Comparison of ENCODE assay signal across 11 cellular contexts in the genomic region with DNA sequence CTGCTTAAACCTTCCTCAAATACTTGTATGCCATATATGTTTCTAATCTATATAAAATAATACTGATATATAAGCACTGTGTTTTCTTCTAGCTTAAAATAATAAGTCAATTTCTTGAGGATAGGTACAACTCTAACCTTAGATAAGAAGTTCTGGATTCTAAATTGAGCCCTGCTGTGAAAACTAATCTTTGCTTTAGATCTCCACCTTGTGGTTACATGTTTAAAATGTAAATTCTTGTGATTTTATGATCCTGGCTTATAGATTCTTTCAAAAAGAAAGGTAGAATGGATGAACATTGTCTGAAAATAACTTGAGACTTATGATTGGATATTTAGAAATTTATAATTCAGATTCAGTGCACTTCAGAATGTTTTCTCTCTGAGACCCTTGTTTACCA.
A peak's percentile ranks its signal among the peaks of the same experiment; 100 is the strongest.
DNase-seq lines count a peak whose midpoint lies in the region; ATAC-seq and TF ChIP-seq lines count a peak whose summit lies in the region.
"Had no signal": no experiment of that assay in that cellular context is flagged by ENCODE, and none has a peak within 500 bp of the region (broad histone marks: within the 10 kb centered on the region; RNA-seq: fewer than 3 reads in every experiment).

No MANE protein-coding gene starts in this region.

- peak; percentile 55 for TF ChIP-seq CTCF in C4-2B (conservative IDR thresholded peaks at IDR 0.05)
- no peak for TF ChIP-seq CTCF in HEK293 (tag by site-specific recombination; IDR thresholded peaks at IDR 0.05)
- TF ChIP-seq CTCF in RWPE1 (conservative IDR thresholded peaks at IDR 0.05; ENCODE audit: low read depth): peak; percentile 28; the same call in 1 of the 2 replicates

- DNase-seq in RWPE1 (ENCODE audit: low spot score) (peak; percentile 30), germinal center (ENCODE audit: low spot score) (peak; percentile 21), UCSD-AML1 (lab: John Stamatoyannopoulos, UW; ENCODE audit: unreplicated experiment) (no peak), cerebellar cortex (ENCODE audit: low spot score) (no peak)
- DNase-seq in activated T-cell treated with anti-CD3 and anti-CD28 coated beads, Interleukin-2, amount 50 U/mL, for 48 hours: no peak
- DNase-seq: GDM1; head of caudate nucleus; stimulated activated naive CD8-positive, alpha-beta T cell treated with anti-CD3 and anti-CD28 coated beads, Interleukin-15, Interleukin-2, amounts not matched to agents 100 U/mL and 50 U/mL, for 24 hours had no signal

- CTCF ChIA-PET in HEK293 (lab: Yijun Ruan, JAX) (interaction anchor here (0.6 to 3.8 kb wide), 10 partner anchors 13 to 1041 kb away, joined by 3 to 17 read pairs (median 4); no protein-coding TSS in a partner anchor), RWPE1 (lab: Yijun Ruan, JAX) (interaction anchor here (0.6 kb wide), 2 partner anchors 400 to 488 kb away, joined by 3 to 4 read pairs; no protein-coding TSS in a partner anchor)

- H3K4me1 ChIP-seq in HEK293 (ENCODE audit: control insufficient read depth, insufficient read depth, low read length): no peaks in the 10 kb centered on the region

- H3K9me3 ChIP-seq in HEK293 (ENCODE audit: control insufficient read depth, insufficient read depth, low read depth, low read length): no peaks in the 10 kb centered on the region

- POLR2A ChIA-PET in HEK293 (lab: Yijun Ruan, JAX): no interaction called here
- POLR2A ChIA-PET in RWPE1 (lab: Yijun Ruan, JAX; ENCODE audit: low non-redundant PET): no interaction called here

- H3K4me3 ChIP-seq in HEK293 (ENCODE audit: low read depth, low read length): no peak overlapping the region

- no peaks in the 10 kb centered on the region for H3K36me3 ChIP-seq in HEK293 (ENCODE audit: control insufficient read depth in 2 of 2, insufficient read depth in 1 of 2, low read length in 2 of 2)

- no peak for ATAC-seq in HG03521 (IDR thresholded peaks at IDR 0.05; ENCODE audit: unreplicated experiment)
- ATAC-seq: stimulated activated naive CD8-positive, alpha-beta T cell treated with anti-CD3 and anti-CD28 coated beads, Interleukin-15, Interleukin-2, amounts not matched to agents 100 U/mL and 50 U/mL, for 24 hours had no signal

- no peak overlapping the region for H3K27ac ChIP-seq in C4-2B
- no peak overlapping the region for H3K27ac ChIP-seq in HEK293 (ENCODE audit: extremely low read depth, low read depth, low read length)
- H3K27ac ChIP-seq in RWPE1: no peak overlapping the region

TF ChIP-seq in HEK293, 187 proteins besides CTCF, POLR2A, EP300 and RAD21:
- TF ChIP-seq, protein P1, sequence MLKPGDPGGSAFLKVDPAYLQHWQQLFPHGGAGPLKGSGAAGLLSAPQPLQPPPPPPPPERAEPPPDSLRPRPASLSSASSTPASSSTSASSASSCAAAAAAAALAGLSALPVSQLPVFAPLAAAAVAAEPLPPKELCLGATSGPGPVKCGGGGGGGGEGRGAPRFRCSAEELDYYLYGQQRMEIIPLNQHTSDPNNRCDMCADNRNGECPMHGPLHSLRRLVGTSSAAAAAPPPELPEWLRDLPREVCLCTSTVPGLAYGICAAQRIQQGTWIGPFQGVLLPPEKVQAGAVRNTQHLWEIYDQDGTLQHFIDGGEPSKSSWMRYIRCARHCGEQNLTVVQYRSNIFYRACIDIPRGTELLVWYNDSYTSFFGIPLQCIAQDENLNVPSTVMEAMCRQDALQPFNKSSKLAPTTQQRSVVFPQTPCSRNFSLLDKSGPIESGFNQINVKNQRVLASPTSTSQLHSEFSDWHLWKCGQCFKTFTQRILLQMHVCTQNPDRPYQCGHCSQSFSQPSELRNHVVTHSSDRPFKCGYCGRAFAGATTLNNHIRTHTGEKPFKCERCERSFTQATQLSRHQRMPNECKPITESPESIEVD (tag by site-specific recombination; IDR thresholded peaks at IDR 0.05): peak; percentile 7; the same call in 1 of the 2 replicates
- TF ChIP-seq ZNF654 (tag by site-specific recombination; IDR thresholded peaks at IDR 0.05; ENCODE audit: low read depth): peak; percentile 39
- TF ChIP-seq, protein P2, sequence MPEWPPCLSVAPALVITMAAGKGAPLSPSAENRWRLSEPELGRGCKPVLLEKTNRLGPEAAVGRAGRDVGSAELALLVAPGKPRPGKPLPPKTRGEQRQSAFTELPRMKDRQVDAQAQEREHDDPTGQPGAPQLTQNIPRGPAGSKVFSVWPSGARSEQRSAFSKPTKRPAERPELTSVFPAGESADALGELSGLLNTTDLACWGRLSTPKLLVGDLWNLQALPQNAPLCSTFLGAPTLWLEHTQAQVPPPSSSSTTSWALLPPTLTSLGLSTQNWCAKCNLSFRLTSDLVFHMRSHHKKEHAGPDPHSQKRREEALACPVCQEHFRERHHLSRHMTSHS (tag by site-specific recombination; IDR thresholded peaks at IDR 0.05): no peak
TF ChIP-seq in HEK293: peak in this region for 2.

Comparison
In these comparisons a context has a peak if more than half of its experiments do, and no peak if none do; other contexts are left out.
1. DNase-seq: peak in RWPE1 (single experiment) and germinal center (single experiment); none in activated T-cell treated with anti-CD3 and anti-CD28 coated beads, Interleukin-2, amount 50 U/mL, for 48 hours (0 of 2), UCSD-AML1 (single experiment) and cerebellar cortex (single experiment).